In genomic region chr18:12271376-12272235, GRCh38 we compare ENCODE assay signal across 8 cellular contexts. TPM values are rescaled to one million over a fixed set of nuclear protein-coding genes. Genes with fewer than 3 reads are reported as not detected.
A peak's percentile ranks its signal among the peaks of the same experiment; 100 is the strongest.
DNase-seq lines count a peak whose midpoint lies in the region; ATAC-seq, FAIRE-seq and TF ChIP-seq lines count a peak whose summit lies in the region.

No MANE protein-coding gene starts in this region.

- H3K9me1 ChIP-seq in endothelial cell of umbilical vein (replicated peaks; ENCODE audit: control insufficient read depth, extremely low read depth, insufficient read depth, low read length), result no peaks in the 10 kb centered on the region

- POLR2A ChIA-PET in A673 (lab: Charles Lee; ENCODE audit: low non-redundant PET), result interaction anchor here (0.7 kb wide), 1 partner anchor 291 kb away, joined by 11 read pairs; no protein-coding TSS in a partner anchor
- POLR2A ChIA-PET in endothelial cell of umbilical vein (lab: Charles Lee), result interaction anchor here (0.6 to 2.1 kb wide), 7 partner anchors 16 to 48 kb away, joined by 3 to 15 read pairs (median 5); partner anchors contain the start of gene TUBB6

- no peaks in the 10 kb centered on the region for H4K20me1 ChIP-seq in endothelial cell of umbilical vein (replicated peaks; ENCODE audit: control insufficient read depth, extremely low read depth, insufficient read depth, low read length)

- peak overlapping the region; percentile 56 for H3K4me3 ChIP-seq in A673 (ENCODE audit: low read depth, low read length, poor library complexity, severe bottlenecking)
- peak overlapping the region; percentile 36 to 63 (median 45) for H3K4me3 ChIP-seq in endothelial cell of umbilical vein (replicated peaks in 1 of 3; ENCODE audit: insufficient read depth in 1 of 3, low read depth in 1 of 3, low read length in 3 of 3)
- no peak overlapping the region for H3K4me3 ChIP-seq in mucosa of descending colon

- TF ChIP-seq CTCF in A673 (conservative IDR thresholded peaks at IDR 0.05; ENCODE audit: low read depth, low read length) (peak; percentile 88), endothelial cell of umbilical vein (IDR thresholded peaks at IDR 0.05; ENCODE audit: extremely low read depth in 1 of 2, insufficient read depth in 1 of 2, low read depth in 1 of 2, low read length in 2 of 2) (peak; percentile 60 to 73), mucosa of descending colon (IDR thresholded peaks at IDR 0.05) (peak; percentile 47)

- H3K9ac ChIP-seq in endothelial cell of umbilical vein (replicated peaks; ENCODE audit: extremely low read depth, insufficient read depth, low read length), result peak overlapping the region; percentile 71

- H3K9me3 ChIP-seq in A673 (ENCODE audit: low read depth, low read length, poor library complexity, severe bottlenecking) (no peaks in the 10 kb centered on the region), endothelial cell of umbilical vein (replicated peaks; ENCODE audit: control insufficient read depth, insufficient read depth, low read length) (no peaks in the 10 kb centered on the region), mucosa of descending colon (no peaks in the 10 kb centered on the region)

- H3K4me1 ChIP-seq in A673 (ENCODE audit: insufficient read depth, low read length, poor library complexity, severe bottlenecking), result no peaks in the 10 kb centered on the region
- no peaks in the 10 kb centered on the region for H3K4me1 ChIP-seq in endothelial cell of umbilical vein (ENCODE audit: control insufficient read depth, extremely low read depth, insufficient read depth, low read length)
- H3K4me1 ChIP-seq in mucosa of descending colon (ENCODE audit: low read depth), result no peaks in the 10 kb centered on the region

- CTCF ChIA-PET in A673 (lab: Charles Lee), result interaction anchor here (0.5 to 2.3 kb wide), 21 partner anchors 10 to 1389 kb away, joined by 3 to 10 read pairs (median 4); partner anchors contain the start of gene TUBB6
- CTCF ChIA-PET in endothelial cell of umbilical vein (lab: Charles Lee), result interaction anchor here (0.6 to 3.4 kb wide), 34 partner anchors 9 to 751 kb away, joined by 3 to 109 read pairs (median 8); partner anchors contain the start of genes AFG3L2, CIDEA and TUBB6

- peak; percentile 81 for FAIRE-seq in endothelial cell of umbilical vein (lab: Jason Lieb, UNC)

- dilution Hi-C loops in endothelial cell of umbilical vein (cut with MboI; ENCODE audit: extremely low pct_ligation_motif_present, low sequenced_read_pairs), result no loop called here

- no peak for TF ChIP-seq POLR2A in endothelial cell of umbilical vein (IDR thresholded peaks at IDR 0.05; ENCODE audit: low read depth, low read length)

- DNase-seq in A673 (ENCODE audit: low spot score) (peak; percentile 88), NCI-H526 treated with DMSO at 0.1 percent for 48 hours (lab: John Stamatoyannopoulos, UW) (peak; percentile 48), endothelial cell of umbilical vein (ENCODE audit: low read depth, low spot score) (peak; percentile 85), mucosa of descending colon (peak; percentile 70 to 88 (median 79))
- DNase-seq in activated CD4-positive, alpha-beta T cell treated with anti-CD3 and anti-CD28 coated beads, Interleukin-2, amount 50 U/mL, for 4 hours, result peak; percentile 32 to 42
- DNase-seq in stimulated activated CD8-positive, alpha-beta memory T cell treated with anti-CD3 and anti-CD28 coated beads, Interleukin-7, amount 100 ng/mL, for 4 hours (ENCODE audit: low read depth in 2 of 2), result peak; percentile 3 to 8

- BruUV-seq in A673 (replicated peaks; lab: Mats Ljungman, UMichigan), result no TSS peak
- TSS peak; percentile 78 for BruUV-seq in endothelial cell of umbilical vein (replicated peaks; lab: Mats Ljungman, UMichigan)

- no peaks in the 10 kb centered on the region for H3K79me2 ChIP-seq in endothelial cell of umbilical vein (ENCODE audit: control insufficient read depth, insufficient read depth, low read length)

- H3K4me2 ChIP-seq in endothelial cell of umbilical vein (ENCODE audit: insufficient read depth, low read length), result peak overlapping the region; percentile 43

- peak overlapping the region; percentile 38 for H3K27ac ChIP-seq in A673 (ENCODE audit: low read depth, low read length, poor library complexity, severe bottlenecking)
- peak overlapping the region; percentile 50 for H3K27ac ChIP-seq in endothelial cell of umbilical vein (ENCODE audit: insufficient read depth, low read depth, low read length)

- H3K27me3 ChIP-seq in A673 (replicated peaks; ENCODE audit: insufficient read depth, low read depth, low read length, poor library complexity) (no peaks in the 10 kb centered on the region), endothelial cell of umbilical vein (ENCODE audit: control insufficient read depth in 2 of 2, insufficient read depth in 2 of 2, low read length in 2 of 2) (no peaks in the 10 kb centered on the region)

- intact Hi-C loops in A673 (cut with micrococcal nuclease; ENCODE audit: unreplicated experiment) (loop anchor here (5.0 kb wide), 1 partner anchor 391 kb away; no protein-coding TSS in a partner anchor), endothelial cell of umbilical vein (cut with micrococcal nuclease) (loop anchor here (1.0 to 2.0 kb wide), 3 partner anchors 15 to 36 kb away; no protein-coding TSS in a partner anchor), mucosa of descending colon (cut with DNase I, micrococcal nuclease) (no loop called here)

- no peaks in the 10 kb centered on the region for H3K36me3 ChIP-seq in A673 (ENCODE audit: insufficient read depth, low read length, poor library complexity, severe bottlenecking)
- H3K36me3 ChIP-seq in endothelial cell of umbilical vein (ENCODE audit: control insufficient read depth in 2 of 2, extremely low read depth in 1 of 2, insufficient read depth in 2 of 2, low read length in 2 of 2), result no peaks in the 10 kb centered on the region
- no peaks in the 10 kb centered on the region for H3K36me3 ChIP-seq in mucosa of descending colon (ENCODE audit: low read depth)

- peak overlapping the region; percentile 69 for H2AFZ ChIP-seq in endothelial cell of umbilical vein (ENCODE audit: low read depth, low read length)

- peak; percentile 60 for ATAC-seq in GM18858 (IDR thresholded peaks at IDR 0.05; ENCODE audit: unreplicated experiment)
- ATAC-seq in HG03432 (IDR thresholded peaks at IDR 0.05; ENCODE audit: unreplicated experiment), result peak; percentile 98
- ATAC-seq in mucosa of descending colon, result peak; percentile 97

TF ChIP-seq in endothelial cell of umbilical vein, 7 proteins besides CTCF, POLR2A, EP300 and RAD21:
- TF ChIP-seq POLR2AphosphoS5 (IDR thresholded peaks at IDR 0.05; ENCODE audit: insufficient read depth, low read depth, low read length) (no peak), FOS (IDR thresholded peaks at IDR 0.05; ENCODE audit: borderline replicate concordance, insufficient read depth, low read length) (no peak), MYC (IDR thresholded peaks at IDR 0.05; ENCODE audit: low read depth, low read length) (no peak), MAX (IDR thresholded peaks at IDR 0.05; ENCODE audit: insufficient read depth, insufficient read length) (no peak), JUN (IDR thresholded peaks at IDR 0.05; ENCODE audit: borderline replicate concordance, insufficient read depth, insufficient read length, low read depth) (no peak), EZH2 (IDR thresholded peaks at IDR 0.05; ENCODE audit: borderline replicate concordance, low read depth, low read length, severe bottlenecking) (no peak), GATA2 (IDR thresholded peaks at IDR 0.05; ENCODE audit: insufficient read depth, insufficient read length, low read depth, low read length) (no peak)

RNA-seq across cellular contexts. Expression of gene CIDEA, which starts 17.4 kb away (rescaled TPM):
- total RNA-seq in A673 (2021) (not detected in 2 replicates), endothelial cell of umbilical vein (0.42 and 1.8 TPM in 2 replicates), mucosa of descending colon (under 1 TPM in 2 of 3 donors, not detected in 1; 0.58 to 0.98 TPM)
- polyA plus RNA-seq in endothelial cell of umbilical vein, result not detected in 2 replicates
- polyA plus RNA-seq in endothelial cell of umbilical vein (2011; cell fraction: cytosol; rRNA removed), result not detected in 2 replicates
- not detected in 2 replicates for polyA plus RNA-seq in endothelial cell of umbilical vein (2011; cell fraction: nucleus; rRNA removed)
- polyA plus RNA-seq in endothelial cell of umbilical vein (2012), result not detected in 2 replicates
- polyA minus RNA-seq in endothelial cell of umbilical vein, result not detected in 2 replicates
- not detected for polyA minus RNA-seq in endothelial cell of umbilical vein (2011; cell fraction: cytosol; rRNA and poly(A)+ RNA removed)
- not detected in 2 replicates for polyA minus RNA-seq in endothelial cell of umbilical vein (2011; cell fraction: nucleus; rRNA and poly(A)+ RNA removed)

RNA-seq across cellular contexts. Expression of gene TUBB6, which starts 36.4 kb away (rescaled TPM):
- total RNA-seq in A673 (2021) (182 and 197 TPM in 2 replicates), endothelial cell of umbilical vein (440 and 449 TPM in 2 replicates), mucosa of descending colon (100 to 1,000 TPM in 1 of 3 donors, 10 to 100 TPM in 1, 1 to 10 TPM in 1; 9.2 to 116 (median 32.9) TPM)
- polyA plus RNA-seq in endothelial cell of umbilical vein, result 747 and 957 TPM in 2 replicates
- 533 and 584 TPM in 2 replicates for polyA plus RNA-seq in endothelial cell of umbilical vein (2011; cell fraction: cytosol; rRNA removed)
- polyA plus RNA-seq in endothelial cell of umbilical vein (2011; cell fraction: nucleus; rRNA removed), result 404 and 414 TPM in 2 replicates
- 451 and 542 TPM in 2 replicates for polyA plus RNA-seq in endothelial cell of umbilical vein (2012)
- polyA minus RNA-seq in endothelial cell of umbilical vein, result 433 and 508 TPM in 2 replicates
- 96.5 TPM for polyA minus RNA-seq in endothelial cell of umbilical vein (2011; cell fraction: cytosol; rRNA and poly(A)+ RNA removed)
- 155 and 234 TPM in 2 replicates for polyA minus RNA-seq in endothelial cell of umbilical vein (2011; cell fraction: nucleus; rRNA and poly(A)+ RNA removed)

Comparison
In these comparisons a context has a peak if more than half of its experiments do, and no peak if none do; other contexts are left out.
1. DNase-seq: peak in every context shown above with its lines; median percentile 88 in A673; 85 in endothelial cell of umbilical vein; 79 in mucosa of descending colon; 48 in NCI-H526 treated with DMSO at 0.1 percent for 48 hours; 37 in activated CD4-positive, alpha-beta T cell treated with anti-CD3 and anti-CD28 coated beads, Interleukin-2, amount 50 U/mL, for 4 hours; 6 in stimulated activated CD8-positive, alpha-beta memory T cell treated with anti-CD3 and anti-CD28 coated beads, Interleukin-7, amount 100 ng/mL, for 4 hours.
2. intact Hi-C loops: an anchor here in A673 (5.0 kb wide) and endothelial cell of umbilical vein (1.0 to 2.0 kb wide); none called in mucosa of descending colon.